Comparison of ENCODE assay signal across 8 cellular contexts in genomic region chr1:198935371-198935921, GRCh38.
DNase-seq lines count a peak whose midpoint lies in the region; ATAC-seq, FAIRE-seq and TF ChIP-seq lines count a peak whose summit lies in the region.

No MANE protein-coding gene starts in this region.

- H3K36me3 ChIP-seq in Panc1 (ENCODE audit: control insufficient read depth, insufficient read depth, low read length), result no peaks in the 10 kb centered on the region; the same call in none of the 2 replicates

- intact Hi-C loops in Panc1 (cut with micrococcal nuclease; ENCODE audit: unreplicated experiment), result loop anchor here (5.0 to 10.0 kb wide), 2 partner anchors 163 to 179 kb away; no protein-coding TSS in a partner anchor

- ATAC-seq in GM21529 (IDR thresholded peaks at IDR 0.05; ENCODE audit: unreplicated experiment), result peak; percentile 47
- ATAC-seq in Panc1, result peak; percentile 95

- TF ChIP-seq CTCF in Panc1 (IDR thresholded peaks at IDR 0.05), result no peak

- CTCF ChIA-PET in Panc1 (lab: Charles Lee), result interaction anchor here (0.6 kb wide), 1 partner anchor 305 kb away, joined by 4 read pairs; no protein-coding TSS in a partner anchor

- DNase-seq in COLO829 (ENCODE audit: low spot score) (peak; percentile 99), KBM-7 (peak; percentile 96), Panc1 (ENCODE audit: low read depth, low spot score) (peak; percentile 96), glomerular endothelial cell (ENCODE audit: extremely low read depth, low read depth, low spot score) (peak; percentile 97), pons (ENCODE audit: low spot score) (peak; percentile 90), urothelium cell line (ENCODE audit: low spot score) (peak; percentile 72)
- peak; percentile 31 for DNase-seq in activated effector memory CD4-positive, alpha-beta T cell treated with Interleukin-2 at 50 U/mL for 16 hours

- H3K27me3 ChIP-seq in Panc1 (ENCODE audit: control insufficient read depth, insufficient read depth, low read length), result no peaks in the 10 kb centered on the region

- peak overlapping the region; percentile 70 to 88 for H3K4me3 ChIP-seq in Panc1 (ENCODE audit: low read depth in 2 of 2, low read length in 2 of 2)

- no peaks in the 10 kb centered on the region for H3K9me3 ChIP-seq in Panc1 (ENCODE audit: control insufficient read depth, insufficient read depth, low read depth, low read length)

- BruUV-seq in Panc1 (replicated peaks; lab: Mats Ljungman, UMichigan), result no TSS peak

- peak overlapping the region; percentile 99 for H3K27ac ChIP-seq in Panc1 (ENCODE audit: low read length)

- peaks cover 31% of the 10 kb centered on the region for H3K4me1 ChIP-seq in Panc1 (ENCODE audit: control insufficient read depth, insufficient read depth, low read length)

- POLR2A ChIA-PET in Panc1 (lab: Charles Lee), result no interaction called here

- FAIRE-seq in urothelium cell line (lab: Jason Lieb, UNC), result no peak

- in situ Hi-C loops in KBM-7 (cut with MboI; ENCODE audit: low pct_unique_long_range_greater_than_20kb, low sequenced_read_pairs), result no loop called here
- in situ Hi-C loops in Panc1 (cut with HindIII; ENCODE audit: low pct_unique_long_range_greater_than_20kb, low sequenced_read_pairs), result no loop called here

Comparison
In these comparisons a context has a peak if more than half of its experiments do, and no peak if none do; other contexts are left out.
1. Peak in every context shown above with its lines: DNase-seq, ATAC-seq, H3K4me3 ChIP-seq and H3K27ac ChIP-seq.
2. DNase-seq: peak in every context shown above with its lines; median percentile 99 in COLO829; 97 in glomerular endothelial cell; 96 in KBM-7; 96 in Panc1; 90 in pons; 72 in urothelium cell line; 31 in activated effector memory CD4-positive, alpha-beta T cell treated with Interleukin-2 at 50 U/mL for 16 hours.